In the genomic region with DNA sequence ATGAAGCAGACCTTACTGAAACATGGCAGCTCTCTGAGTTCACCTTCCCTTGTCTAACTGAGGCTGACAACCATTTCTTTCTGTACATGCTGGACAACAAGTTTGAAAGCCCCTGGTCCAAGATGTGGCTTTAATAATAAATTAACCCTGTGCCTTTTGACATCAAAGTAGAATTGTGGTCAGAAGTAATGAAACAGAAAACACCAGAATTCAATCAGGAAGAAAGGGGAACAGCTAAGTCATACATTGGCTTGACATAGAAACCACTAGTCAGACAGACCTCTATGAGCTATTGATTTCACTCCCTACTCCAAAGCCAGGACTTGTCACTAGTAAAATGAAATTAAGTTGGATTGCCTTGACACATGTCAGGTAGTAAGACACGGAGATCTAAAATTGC, we compare ENCODE assay signal across 12 cellular contexts.
DNase-seq lines count a peak whose midpoint lies in the region; ATAC-seq and TF ChIP-seq lines count a peak whose summit lies in the region.
"Had no signal": no experiment of that assay in that cellular context is flagged by ENCODE, and none has a peak within 500 bp of the region (broad histone marks: within the 10 kb centered on the region; RNA-seq: fewer than 3 reads in every experiment).

No MANE protein-coding gene starts in this region.

- H3K4me3 ChIP-seq in stomach (no peak overlapping the region), mammary epithelial cell (replicated peaks in 1 of 3; ENCODE audit: insufficient read depth in 1 of 3, low read depth in 2 of 3, low read length in 3 of 3) (no peak overlapping the region)
- H3K4me3 ChIP-seq: coronary artery had no signal

- H3K79me2 ChIP-seq in mammary epithelial cell (ENCODE audit: insufficient read depth, low read length): no peaks in the 10 kb centered on the region

- dilution Hi-C loops in mammary epithelial cell (cut with HindIII; ENCODE audit: low sequenced_read_pairs): no loop called here

- no peak overlapping the region for H3K4me2 ChIP-seq in mammary epithelial cell (ENCODE audit: insufficient read depth, low read depth, low read length)

- H3K4me1 ChIP-seq in stomach (peaks cover 3 to 21% (median 8%) of the 10 kb centered on the region in 4 donors), mammary epithelial cell (ENCODE audit: insufficient read depth, low read length) (peaks cover 3% of the 10 kb centered on the region)

- H3K27me3 ChIP-seq in stomach (no peaks in the 10 kb centered on the region), mammary epithelial cell (ENCODE audit: insufficient read depth, low read length) (no peaks in the 10 kb centered on the region)

- no peak for TF ChIP-seq CTCF in GM13976 (IDR thresholded peaks at IDR 0.05; ENCODE audit: borderline replicate concordance, control extremely low read depth, extremely low read depth, insufficient read depth, missing control alignments)
- TF ChIP-seq CTCF in stomach (IDR thresholded peaks at IDR 0.05): no peak
- TF ChIP-seq CTCF in mammary epithelial cell (conservative IDR thresholded peaks at IDR 0.05 in 1 of 2, IDR thresholded peaks at IDR 0.05 in 1 of 2; ENCODE audit: extremely low read depth in 1 of 2, insufficient read depth in 1 of 2, low read depth in 1 of 2, low read length in 2 of 2): no peak

- 88 to 97% (median 91%) methylated on average over 1 of the region's 1 CpG for WGBS in stomach, 5 donors
- 94% methylated on average over 1 of the region's 1 CpG for WGBS in mammary epithelial cell (ENCODE audit: low coverage, missing lambda C conversion rate)

- CTCF ChIA-PET in mammary epithelial cell (lab: Charles Lee; ENCODE audit: low non-redundant PET): no interaction called here

- in situ Hi-C loops in GM13976 (cut with MboI; ENCODE audit: low sequenced_read_pairs, unreplicated experiment): no loop called here
- in situ Hi-C loops in mammary epithelial cell (cut with MboI; ENCODE audit: low sequenced_read_pairs in 2 of 2): no loop called here

- TF ChIP-seq EP300 in stomach (IDR thresholded peaks at IDR 0.05): no peak

- H4K20me1 ChIP-seq in mammary epithelial cell (ENCODE audit: insufficient read depth, low read length): no peaks in the 10 kb centered on the region

- intact Hi-C loops in stomach (cut with DNase I; ENCODE audit: low total_unique reads) (no loop called here), mammary epithelial cell (cut with micrococcal nuclease) (loop anchor here (10.0 kb wide), 1 partner anchor 128 kb away; no protein-coding TSS in a partner anchor)

- H3K9me3 ChIP-seq in stomach (no peaks in the 10 kb centered on the region), mammary epithelial cell (replicated peaks; ENCODE audit: insufficient read depth, low read length) (no peaks in the 10 kb centered on the region)

- TF ChIP-seq POLR2A in stomach (IDR thresholded peaks at IDR 0.05): no peak

- H3K36me3 ChIP-seq in stomach (peaks cover 0 to 7% (median 0%) of the 10 kb centered on the region in 4 donors), mammary epithelial cell (ENCODE audit: insufficient read depth, low read length) (no peaks in the 10 kb centered on the region)

- H3K9ac ChIP-seq in mammary epithelial cell (ENCODE audit: insufficient read depth, low read length): no peak overlapping the region

- no peak overlapping the region for H3K27ac ChIP-seq in stomach
- no peak overlapping the region for H3K27ac ChIP-seq in mammary epithelial cell (ENCODE audit: insufficient read depth, low read depth, low read length)
- H3K27ac ChIP-seq: coronary artery had no signal

- no peak overlapping the region for H2AFZ ChIP-seq in mammary epithelial cell (ENCODE audit: low read depth, low read length)

- ATAC-seq in GM19395 (IDR thresholded peaks at IDR 0.05; ENCODE audit: unreplicated experiment) (peak; percentile 90), HG02759 (IDR thresholded peaks at IDR 0.05; ENCODE audit: unreplicated experiment) (peak; percentile 82), HG03432 (IDR thresholded peaks at IDR 0.05; ENCODE audit: unreplicated experiment) (peak; percentile 84), GM19324 (IDR thresholded peaks at IDR 0.05; ENCODE audit: low FRiP score, unreplicated experiment) (no peak)

- BruUV-seq in mammary epithelial cell (replicated peaks; lab: Mats Ljungman, UMichigan): no TSS peak

- DNase-seq in GM13976 (ENCODE audit: low spot score) (peak; percentile 53), stomach (no peak), GOT3 (lab: John Stamatoyannopoulos, UW) (no peak), mammary epithelial cell (no peak)
- DNase-seq: activated CD4-positive, alpha-beta T cell treated with anti-CD3 and anti-CD28 coated beads for 48 hours; NCI-H1694; SW 1271 had no signal
